Comparison of ENCODE assay signal across 7 cellular contexts in genomic region chr15:45187578-45187893, GRCh38. TPM values are rescaled to one million over a fixed set of nuclear protein-coding genes. Genes with fewer than 3 reads are reported as not detected.
DNase-seq lines count a peak whose midpoint lies in the region; ATAC-seq and TF ChIP-seq lines count a peak whose summit lies in the region.

No MANE protein-coding gene starts in this region.

- TF ChIP-seq RAD21 in liver (IDR thresholded peaks at IDR 0.05) = no peak

- ATAC-seq in HG02642 (IDR thresholded peaks at IDR 0.05; ENCODE audit: poor library complexity, unreplicated experiment) = peak; percentile 9
- ATAC-seq in HG02763 (IDR thresholded peaks at IDR 0.05; ENCODE audit: unreplicated experiment) = no peak

- TF ChIP-seq CTCF in astrocyte of the spinal cord (IDR thresholded peaks at IDR 0.05; ENCODE audit: low read depth, low read length) (no peak), liver (IDR thresholded peaks at IDR 0.05; ENCODE audit: low read depth, low read length, missing input control) (no peak), testis (IDR thresholded peaks at IDR 0.05) (no peak)

- in situ Hi-C loops in astrocyte of the spinal cord (cut with HindIII; ENCODE audit: low sequenced_read_pairs) = no loop called here

- intact Hi-C loops in testis (cut with DNase I; ENCODE audit: low total_unique reads) = no loop called here

- H3K9ac ChIP-seq in liver (ENCODE audit: low read depth in 1 of 2, low read length in 2 of 2) = no peak overlapping the region

- TF ChIP-seq POLR2A in testis (IDR thresholded peaks at IDR 0.05) = no peak

- DNase-seq in astrocyte of the spinal cord (ENCODE audit: low read depth, low spot score) (no peak), testis (no peak), iPS-NIHi11 (ENCODE audit: low spot score) (no peak), NCI-H128 (lab: John Stamatoyannopoulos, UW; ENCODE audit: unreplicated experiment) (no peak)

- H3K9me3 ChIP-seq in liver (ENCODE audit: control insufficient read depth in 4 of 4, low read length in 3 of 4) (no peaks in the 10 kb centered on the region), testis (no peaks in the 10 kb centered on the region)

- 2% methylated on average over 43 of the region's 43 CpGs for WGBS in liver
- WGBS in testis, 2 donors = 1% methylated on average over 24 of the region's 43 CpGs; no CpG with 5 or more reads in 1 of the 2 donors

- H3K27ac ChIP-seq in liver (ENCODE audit: low read depth in 1 of 2, low read length in 2 of 2) = peak overlapping the region; percentile 37 to 66
- peak overlapping the region; percentile 42 to 75 for H3K27ac ChIP-seq in testis

- H3K27me3 ChIP-seq in liver (ENCODE audit: control insufficient read depth in 4 of 4, insufficient read depth in 4 of 4, low read length in 3 of 4) (no peaks in the 10 kb centered on the region), testis (no peaks in the 10 kb centered on the region)

- H3K4me3 ChIP-seq in astrocyte of the spinal cord (ENCODE audit: low read depth, low read length) = peak overlapping the region; percentile 60
- peak overlapping the region in 2 of 3 donors; percentile 62 to 88 for H3K4me3 ChIP-seq in liver (ENCODE audit: low read depth in 1 of 3, low read length in 3 of 3)
- peak overlapping the region; percentile 72 to 77 for H3K4me3 ChIP-seq in testis

- H3K4me1 ChIP-seq in liver (ENCODE audit: control insufficient read depth in 4 of 4, insufficient read depth in 4 of 4, low read length in 3 of 4) = peaks cover 20 to 47% (median 30%) of the 10 kb centered on the region in 4 donors
- no peaks in the 10 kb centered on the region for H3K4me1 ChIP-seq in testis

- H3K36me3 ChIP-seq in liver (ENCODE audit: control insufficient read depth in 4 of 4, insufficient read depth in 3 of 4, low read depth in 1 of 4, low read length in 3 of 4) = no peaks in the 10 kb centered on the region
- no peaks in the 10 kb centered on the region for H3K36me3 ChIP-seq in testis (ENCODE audit: low read depth, missing control alignments)

TF ChIP-seq in liver, 16 proteins besides CTCF, POLR2A, EP300 and RAD21:
- no peak for TF ChIP-seq HNF4G (IDR thresholded peaks at IDR 0.05)
- TF ChIP-seq EGR1 (IDR thresholded peaks at IDR 0.05; ENCODE audit: low read depth in 2 of 2) = no peak
- no peak for TF ChIP-seq YY1 (IDR thresholded peaks at IDR 0.05)

RNA-seq across cellular contexts. Expression of gene SHF, which starts 0.2 kb away (rescaled TPM):
- 10 to 100 TPM in 1 of 2 donors, 1 to 10 TPM in 1; 5.0 to 15.2 TPM for total RNA-seq in liver
- 10 to 100 TPM in 1 of 2 donors, 1 to 10 TPM in 1; 4.7 to 15.7 TPM for polyA plus RNA-seq in liver
- total RNA-seq in testis = 10 to 100 TPM in 1 of 2 donors, 1 to 10 TPM in 1; 9.3 to 12.7 TPM
- polyA plus RNA-seq in testis (ENCODE audit: insufficient read depth, low read depth, low replicate concordance) = 13.2 TPM

RNA-seq across cellular contexts. Expression of gene DUOX1, which starts 57.7 kb away (rescaled TPM):
- total RNA-seq in liver (under 1 TPM in 1 of 2 donors, not detected in 1; 0.08 TPM), testis (1 to 10 TPM; 5.3 to 5.7 TPM)
- polyA plus RNA-seq in liver (under 1 TPM; 0.02 to 0.94 TPM), testis (ENCODE audit: insufficient read depth, low read depth, low replicate concordance) (2.8 TPM)

RNA-seq across cellular contexts. Expression of gene DUOXA1, which starts 57.9 kb away (rescaled TPM):
- total RNA-seq in liver (not detected), testis (under 1 TPM; 0.31 to 0.94 TPM)
- polyA plus RNA-seq in liver (under 1 TPM in 1 of 2 donors, not detected in 1; 0.02 TPM), testis (ENCODE audit: insufficient read depth, low read depth, low replicate concordance) (1.0 TPM)

Comparison
In these comparisons a context has a peak if more than half of its experiments do, and no peak if none do; other contexts are left out.
1. RNA of gene DUOX1, which starts 57.7 kb away (total RNA-seq): 5.3 to 5.7 TPM in testis; 0.08 TPM in liver; every median in the first group is over 4 times any median in the second.
2. Peak in every context shown above with its lines, with median percentiles within 50 percentile points of each other: H3K4me3 ChIP-seq.